In the genomic region with DNA sequence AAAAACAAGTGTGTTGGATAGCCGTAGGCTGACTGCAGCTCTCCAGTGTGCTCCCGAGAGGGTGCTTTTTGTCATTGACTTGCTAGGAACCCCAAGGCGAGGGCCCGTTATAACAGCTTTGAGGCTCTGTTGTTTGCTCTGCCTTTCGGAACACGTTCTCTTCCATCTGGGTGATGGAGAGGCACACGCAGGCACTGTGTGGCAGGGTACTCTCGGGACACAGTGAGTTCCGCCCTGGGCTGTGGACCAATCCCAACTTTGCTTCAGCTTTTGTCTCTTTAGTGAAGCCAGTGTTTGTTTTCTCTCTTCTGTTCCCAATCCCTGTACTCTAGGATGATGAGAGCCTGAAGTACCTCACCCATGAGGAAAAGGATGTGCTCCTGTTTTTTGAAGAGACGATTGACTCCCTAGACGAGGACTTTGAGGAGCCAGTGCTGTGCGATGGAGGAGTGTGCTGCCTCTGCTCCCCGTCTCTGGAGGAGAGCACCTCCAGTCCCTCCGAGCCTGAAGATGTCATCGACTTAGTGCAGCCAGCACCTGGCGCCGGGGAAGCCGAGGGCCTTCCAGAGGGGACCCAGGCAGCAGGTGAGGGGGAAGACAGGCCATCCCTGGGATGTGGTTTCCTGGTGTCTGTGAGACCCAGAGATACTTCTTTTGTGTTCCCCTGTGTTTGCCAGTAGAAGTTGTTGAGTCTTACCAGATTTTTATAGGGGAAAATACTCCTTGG, we compare ENCODE assay signal across 21 cellular contexts.
"Had no signal": no experiment of that assay in that cellular context is flagged by ENCODE, and none has a peak within 500 bp of the region (broad histone marks: within the 10 kb centered on the region; RNA-seq: fewer than 3 reads in every experiment).

No MANE protein-coding gene starts in this region.

- ATAC-seq: activated CD8-positive, alpha-beta T cell treated with anti-CD3 and anti-CD28 coated beads for 36 hours; body of pancreas; naive thymus-derived CD4-positive, alpha-beta T cell; T-cell had no signal

- H3K4me3 ChIP-seq: body of pancreas, coronary artery, right atrium auricular region, skin epidermis, stomach, testis had no signal

- DNase-seq: activated CD4-positive, alpha-beta T cell treated with anti-CD3 and anti-CD28 coated beads, Interleukin-2, amount 10 ng/mL, durations not matched to agents 24 days and 14 days; activated CD8-positive, alpha-beta T cell treated with anti-CD3 and anti-CD28 coated beads for 36 hours; activated naive CD4-positive, alpha-beta T cell treated with anti-CD3 and anti-CD28 coated beads for 36 hours; activated T-cell treated with anti-CD3 and anti-CD28 coated beads, Interleukin-2, amount 50 U/mL, for 1 hour; body of pancreas; erythroblast; mesendoderm; naive thymus-derived CD4-positive, alpha-beta T cell; nucleus accumbens; posterior cingulate gyrus; stimulated activated CD4-positive, alpha-beta T cell treated with anti-CD3 and anti-CD28 coated beads, Interleukin-15, amount 100 ng/mL, for 24 hours; stimulated activated CD4-positive, alpha-beta T cell treated with anti-CD3 and anti-CD28 coated beads, Interleukin-4, amount 100 ng/mL, for 1 hour; stomach; T-cell; T-helper 9 cell; testis had no signal

- H3K27me3 Mint-ChIP-seq: central memory CD8-positive, alpha-beta T cell; T-cell; type B pancreatic cell had no signal

- H3K36me3 Mint-ChIP-seq: T-cell had no signal

- H3K4me3 Mint-ChIP-seq: activated CD4-positive, alpha-beta T cell treated with anti-CD3 and anti-CD28 coated beads, Interleukin-2, amount 10 ng/mL, durations not matched to agents 24 days and 14 days; activated CD8-positive, alpha-beta T cell treated with anti-CD3 and anti-CD28 coated beads for 36 hours; activated naive CD4-positive, alpha-beta T cell treated with anti-CD3 and anti-CD28 coated beads for 36 hours; central memory CD8-positive, alpha-beta T cell; T-cell; type B pancreatic cell had no signal

- H3K4me1 ChIP-seq: body of pancreas, testis had no signal

- H3K27ac Mint-ChIP-seq: activated CD4-positive, alpha-beta T cell treated with anti-CD3 and anti-CD28 coated beads, Interleukin-2, amount 10 ng/mL, durations not matched to agents 24 days and 14 days; activated CD8-positive, alpha-beta T cell treated with anti-CD3 and anti-CD28 coated beads for 36 hours; activated naive CD4-positive, alpha-beta T cell treated with anti-CD3 and anti-CD28 coated beads for 36 hours; T-cell; type B pancreatic cell had no signal

- H3K9me3 ChIP-seq: body of pancreas, right atrium auricular region, stomach, testis had no signal

- H3K27me3 ChIP-seq: body of pancreas, right atrium auricular region, testis had no signal

- H3K36me3 ChIP-seq: right atrium auricular region had no signal

- H3K9me3 Mint-ChIP-seq: activated CD4-positive, alpha-beta T cell treated with anti-CD3 and anti-CD28 coated beads, Interleukin-2, amount 10 ng/mL, durations not matched to agents 24 days and 14 days; activated CD8-positive, alpha-beta T cell treated with anti-CD3 and anti-CD28 coated beads for 36 hours; activated naive CD4-positive, alpha-beta T cell treated with anti-CD3 and anti-CD28 coated beads for 36 hours; central memory CD8-positive, alpha-beta T cell; naive thymus-derived CD4-positive, alpha-beta T cell; T-cell; type B pancreatic cell had no signal

- H3K27ac ChIP-seq: body of pancreas, coronary artery, right atrium auricular region, skin epidermis, stomach, testis had no signal
